Comparison of ENCODE assay signal across 8 cellular contexts in genomic region chrX:55452825-55453124, GRCh38. TPM values are rescaled to one million over a fixed set of nuclear protein-coding genes. Genes with fewer than 3 reads are reported as not detected.
DNase-seq lines count a peak whose midpoint lies in the region; ATAC-seq and TF ChIP-seq lines count a peak whose summit lies in the region.

No MANE protein-coding gene starts in this region.

- peak overlapping the region; percentile 90 for H3K4me2 ChIP-seq in PC-3 (ENCODE audit: low read length)

- H3K9me3 ChIP-seq in PC-3 (ENCODE audit: low read length) = no peaks in the 10 kb centered on the region

- no peaks in the 10 kb centered on the region for H3K79me2 ChIP-seq in PC-3 (ENCODE audit: low read length)

- no TSS peak for BruUV-seq in PC-3 (replicated peaks; lab: Mats Ljungman, UMichigan)

- H3K27me3 ChIP-seq in PC-3 (ENCODE audit: low read length) = no peaks in the 10 kb centered on the region

- H3K27ac Mint-ChIP-seq in progenitor cell of endocrine pancreas = peak overlapping the region; percentile 87

- peaks cover 7% of the 10 kb centered on the region for H3K4me1 Mint-ChIP-seq in progenitor cell of endocrine pancreas (ENCODE audit: low read depth)

- H3K36me3 ChIP-seq in PC-3 (ENCODE audit: low read depth, low read length) = no peaks in the 10 kb centered on the region

- H3K4me1 ChIP-seq in PC-3 (ENCODE audit: insufficient read depth, low read length) = no peaks in the 10 kb centered on the region

- peaks cover 3% of the 10 kb centered on the region for H3K9me3 Mint-ChIP-seq in progenitor cell of endocrine pancreas (ENCODE audit: low read depth)

- POLR2A ChIA-PET in PC-3 (lab: Charles Lee; ENCODE audit: unreplicated experiment) = no interaction called here

- no peaks in the 10 kb centered on the region for H3K36me3 Mint-ChIP-seq in progenitor cell of endocrine pancreas (ENCODE audit: insufficient read depth)

- no peak overlapping the region for H3K27ac ChIP-seq in PC-3 (ENCODE audit: low read length)

- DNase-seq in PC-3 (no peak), epithelial cell of esophagus (ENCODE audit: low read depth) (no peak), progenitor cell of endocrine pancreas (ENCODE audit: low spot score, unreplicated experiment) (no peak), NCI-H1092 treated with DMSO at 0.1 percent for 48 hours (lab: John Stamatoyannopoulos, UW) (no peak), OCI-M1 (lab: John Stamatoyannopoulos, UW) (no peak)
- no peak for DNase-seq in stimulated activated CD4-positive, alpha-beta T cell treated with anti-CD3 and anti-CD28 coated beads, Interleukin-15, amount 100 ng/mL, for 24 hours
- DNase-seq in stimulated activated naive CD4-positive, alpha-beta T cell treated with Interleukin-2 at 50 U/mL for 16 hours (lab: John Stamatoyannopoulos, UW) = no peak

- no peaks in the 10 kb centered on the region for H3K27me3 Mint-ChIP-seq in progenitor cell of endocrine pancreas

- peak overlapping the region; percentile 95 for H2AFZ ChIP-seq in PC-3 (ENCODE audit: low read length)

- TF ChIP-seq CTCF in PC-3 (conservative IDR thresholded peaks at IDR 0.05; ENCODE audit: low read depth, low read length) (no peak), epithelial cell of esophagus (IDR thresholded peaks at IDR 0.05; ENCODE audit: insufficient read depth, low read depth, low read length, missing control alignments) (no peak), progenitor cell of endocrine pancreas (IDR thresholded peaks at IDR 0.05; ENCODE audit: unreplicated experiment) (no peak)

- no peaks in the 10 kb centered on the region for H4K20me1 ChIP-seq in PC-3 (ENCODE audit: low read length)

- CTCF ChIA-PET in PC-3 (lab: Charles Lee) = no interaction called here

- no peak overlapping the region for H3K9ac ChIP-seq in PC-3 (ENCODE audit: low read length)

- intact Hi-C loops in PC-3 (cut with micrococcal nuclease) = no loop called here

- H3K4me3 ChIP-seq in PC-3 (ENCODE audit: low read length) = peak overlapping the region; percentile 63
- peak overlapping the region; percentile 58 for H3K4me3 ChIP-seq in epithelial cell of esophagus (ENCODE audit: low read length)

- peak overlapping the region; percentile 87 for H3K4me3 Mint-ChIP-seq in progenitor cell of endocrine pancreas (ENCODE audit: low read depth)

- H3F3A ChIP-seq in PC-3 (ENCODE audit: low read length, unreplicated experiment) = no peaks in the 10 kb centered on the region

- peak; percentile 15 for ATAC-seq in GM18511 (IDR thresholded peaks at IDR 0.05; ENCODE audit: unreplicated experiment)
- no peak for ATAC-seq in PC-3

- no peaks in the 10 kb centered on the region for H3K9me2 ChIP-seq in PC-3 (replicated peaks; ENCODE audit: low read length)

RNA-seq across cellular contexts. Expression of gene MAGEH1, which starts 0.8 kb away (rescaled TPM):
- total RNA-seq in PC-3 (2014; rRNA removed) (2.4 and 2.7 TPM in 2 replicates), progenitor cell of endocrine pancreas (28.3 and 33.6 TPM in 2 replicates)

RNA-seq across cellular contexts. Expression of gene USP51, which starts 36.9 kb away (rescaled TPM):
- total RNA-seq in PC-3 (2014; rRNA removed) (0.22 TPM in 1 of 2 replicates, not detected in the other), progenitor cell of endocrine pancreas (8.1 and 8.6 TPM in 2 replicates)
